Comparison of ENCODE assay signal across 18 cellular contexts in the genomic region with DNA sequence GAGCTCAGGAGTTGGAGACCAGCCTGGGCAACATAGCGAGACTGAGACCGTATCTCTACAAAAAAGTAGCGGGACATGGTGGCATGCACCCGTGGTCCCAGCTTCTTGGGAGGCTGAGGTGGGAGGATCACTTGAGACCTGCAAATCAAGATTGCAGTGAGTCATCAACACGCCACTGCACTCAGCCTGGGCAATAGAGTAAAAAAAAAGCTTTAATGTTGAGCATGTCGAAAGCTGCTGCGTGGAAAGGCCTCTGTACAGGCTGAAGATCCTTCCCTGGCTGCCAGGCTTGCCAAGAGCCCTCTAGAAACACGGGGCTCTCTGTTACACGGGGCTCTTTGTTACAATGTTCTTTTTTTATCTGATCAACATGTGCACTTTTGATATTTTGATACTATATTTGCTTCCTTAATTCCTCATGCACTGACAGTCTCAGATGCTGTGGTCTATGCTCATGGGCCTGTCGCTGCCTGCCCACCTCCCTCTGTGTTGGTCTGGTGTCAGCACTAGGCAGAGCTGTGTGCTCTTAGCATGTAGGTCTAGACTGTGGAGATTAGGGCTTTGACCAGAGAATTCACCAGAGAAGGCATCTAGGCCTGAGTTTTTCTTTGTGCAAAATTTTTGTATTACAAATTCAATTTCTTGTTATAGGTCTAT.
"Had no signal": no experiment of that assay in that cellular context is flagged by ENCODE, and none has a peak within 500 bp of the region (broad histone marks: within the 10 kb centered on the region; RNA-seq: fewer than 3 reads in every experiment).

No MANE protein-coding gene starts in this region.

- ATAC-seq: body of pancreas; left cardiac atrium; naive thymus-derived CD8-positive, alpha-beta T cell had no signal

- H3K27me3 Mint-ChIP-seq: naive thymus-derived CD8-positive, alpha-beta T cell; stimulated activated memory B cell treated with anti-CD40 and anti-IgM and Interleukin-4, amounts not matched to agents 10 μg/mL and 1 μg/mL and 100 μg/mL, for 72 hours had no signal

- H3K4me1 ChIP-seq: body of pancreas, colonic mucosa, parathyroid adenoma, sigmoid colon, tibial artery had no signal

- H3K27ac Mint-ChIP-seq: activated naive CD4-positive, alpha-beta T cell treated with anti-CD3 and anti-CD28 coated beads for 36 hours; immature natural killer cell; naive thymus-derived CD8-positive, alpha-beta T cell; stimulated activated memory B cell treated with anti-CD40 and anti-IgM and Interleukin-4, amounts not matched to agents 10 μg/mL and 1 μg/mL and 100 μg/mL, for 72 hours had no signal

- H3K4me3 Mint-ChIP-seq: activated naive CD4-positive, alpha-beta T cell treated with anti-CD3 and anti-CD28 coated beads for 36 hours; immature natural killer cell; naive thymus-derived CD8-positive, alpha-beta T cell; stimulated activated memory B cell treated with anti-CD40 and anti-IgM and Interleukin-4, amounts not matched to agents 10 μg/mL and 1 μg/mL and 100 μg/mL, for 72 hours had no signal

- H3K4me1 Mint-ChIP-seq: immature natural killer cell; stimulated activated memory B cell treated with anti-CD40 and anti-IgM and Interleukin-4, amounts not matched to agents 10 μg/mL and 1 μg/mL and 100 μg/mL, for 72 hours had no signal

- H3K9me3 Mint-ChIP-seq: activated naive CD4-positive, alpha-beta T cell treated with anti-CD3 and anti-CD28 coated beads for 36 hours; naive thymus-derived CD8-positive, alpha-beta T cell; stimulated activated memory B cell treated with anti-CD40 and anti-IgM and Interleukin-4, amounts not matched to agents 10 μg/mL and 1 μg/mL and 100 μg/mL, for 72 hours had no signal

- DNase-seq: activated CD4-positive, alpha-beta T cell treated with anti-CD3 and anti-CD28 coated beads, Interleukin-2, amount 50 U/mL, for 4 hours; activated naive CD4-positive, alpha-beta T cell treated with anti-CD3 and anti-CD28 coated beads for 36 hours; body of pancreas; caudate nucleus; colonic mucosa; immature natural killer cell; left cardiac atrium; mesendoderm; naive thymus-derived CD8-positive, alpha-beta T cell; sigmoid colon; stimulated activated CD4-positive, alpha-beta T cell treated with anti-CD3 and anti-CD28 coated beads, Interleukin-4, amount 100 ng/mL, for 4 hours; SW 1271; T-helper 2 cell; tibial artery; WERI-Rb-1 had no signal

- H3K4me3 ChIP-seq: body of pancreas, colonic mucosa, sigmoid colon, tibial artery had no signal

- H3K36me3 ChIP-seq: colonic mucosa had no signal

- H3K27me3 ChIP-seq: body of pancreas, colonic mucosa, neutrophil, sigmoid colon, tibial artery had no signal

- H3K9me3 ChIP-seq: body of pancreas, colonic mucosa, neutrophil, sigmoid colon, tibial artery had no signal

- H3K27ac ChIP-seq: body of pancreas, colonic mucosa, neutrophil, parathyroid adenoma, sigmoid colon, tibial artery, WERI-Rb-1 had no signal
